In the genomic region with DNA sequence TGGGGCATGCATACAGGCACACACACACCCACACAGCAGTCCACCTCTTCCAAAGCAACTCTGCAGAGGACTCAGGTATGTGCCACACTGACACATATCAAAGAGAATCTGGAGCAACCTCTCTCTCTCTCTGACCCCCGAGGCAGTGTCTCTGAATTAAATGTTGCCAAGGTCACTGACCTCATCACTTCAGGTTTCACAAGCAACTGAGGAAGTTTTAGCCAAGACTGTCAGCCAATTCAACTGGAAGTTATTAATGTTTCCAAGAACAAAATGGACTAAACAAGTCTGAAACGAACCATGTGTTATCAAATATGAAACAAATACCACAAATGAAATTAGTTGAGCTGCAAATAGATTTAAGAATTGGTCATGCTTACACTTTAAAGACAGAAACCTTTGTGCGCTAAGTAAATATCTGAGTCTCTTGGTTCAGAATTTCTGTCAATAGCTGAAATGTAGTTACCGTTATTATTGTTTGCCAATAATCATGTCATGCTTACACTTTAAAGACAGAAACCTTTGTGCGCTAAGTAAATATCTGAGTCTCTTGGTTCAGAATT, we compare ENCODE assay signal across 1 cellular context.
TF ChIP-seq lines count a peak whose summit lies in the region.

No MANE protein-coding gene starts in this region.

TF ChIP-seq in HepG2, 621 proteins besides CTCF, POLR2A, EP300 and RAD21 (continued from another document and continues in another):
- TF ChIP-seq, protein P1, sequence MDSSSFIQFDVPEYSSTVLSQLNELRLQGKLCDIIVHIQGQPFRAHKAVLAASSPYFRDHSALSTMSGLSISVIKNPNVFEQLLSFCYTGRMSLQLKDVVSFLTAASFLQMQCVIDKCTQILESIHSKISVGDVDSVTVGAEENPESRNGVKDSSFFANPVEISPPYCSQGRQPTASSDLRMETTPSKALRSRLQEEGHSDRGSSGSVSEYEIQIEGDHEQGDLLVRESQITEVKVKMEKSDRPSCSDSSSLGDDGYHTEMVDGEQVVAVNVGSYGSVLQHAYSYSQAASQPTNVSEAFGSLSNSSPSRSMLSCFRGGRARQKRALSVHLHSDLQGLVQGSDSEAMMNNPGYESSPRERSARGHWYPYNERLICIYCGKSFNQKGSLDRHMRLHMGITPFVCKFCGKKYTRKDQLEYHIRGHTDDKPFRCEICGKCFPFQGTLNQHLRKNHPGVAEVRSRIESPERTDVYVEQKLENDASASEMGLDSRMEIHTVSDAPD (CRISPR knock-in tag; IDR thresholded peaks at IDR 0.05) = 0 out of 2 replicates have a peak, but pooled peaks have one; percentile 1
- TF ChIP-seq, protein P2, sequence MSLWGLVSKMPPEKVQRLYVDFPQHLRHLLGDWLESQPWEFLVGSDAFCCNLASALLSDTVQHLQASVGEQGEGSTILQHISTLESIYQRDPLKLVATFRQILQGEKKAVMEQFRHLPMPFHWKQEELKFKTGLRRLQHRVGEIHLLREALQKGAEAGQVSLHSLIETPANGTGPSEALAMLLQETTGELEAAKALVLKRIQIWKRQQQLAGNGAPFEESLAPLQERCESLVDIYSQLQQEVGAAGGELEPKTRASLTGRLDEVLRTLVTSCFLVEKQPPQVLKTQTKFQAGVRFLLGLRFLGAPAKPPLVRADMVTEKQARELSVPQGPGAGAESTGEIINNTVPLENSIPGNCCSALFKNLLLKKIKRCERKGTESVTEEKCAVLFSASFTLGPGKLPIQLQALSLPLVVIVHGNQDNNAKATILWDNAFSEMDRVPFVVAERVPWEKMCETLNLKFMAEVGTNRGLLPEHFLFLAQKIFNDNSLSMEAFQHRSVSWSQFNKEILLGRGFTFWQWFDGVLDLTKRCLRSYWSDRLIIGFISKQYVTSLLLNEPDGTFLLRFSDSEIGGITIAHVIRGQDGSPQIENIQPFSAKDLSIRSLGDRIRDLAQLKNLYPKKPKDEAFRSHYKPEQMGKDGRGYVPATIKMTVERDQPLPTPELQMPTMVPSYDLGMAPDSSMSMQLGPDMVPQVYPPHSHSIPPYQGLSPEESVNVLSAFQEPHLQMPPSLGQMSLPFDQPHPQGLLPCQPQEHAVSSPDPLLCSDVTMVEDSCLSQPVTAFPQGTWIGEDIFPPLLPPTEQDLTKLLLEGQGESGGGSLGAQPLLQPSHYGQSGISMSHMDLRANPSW (CRISPR knock-in tag; IDR thresholded peaks at IDR 0.05; ENCODE audit: borderline replicate concordance) = no peak
- TF ChIP-seq ZKSCAN5 (CRISPR knock-in tag; IDR thresholded peaks at IDR 0.05) (no peak), ZMAT3 (CRISPR knock-in tag; conservative IDR thresholded peaks at IDR 0.05) (no peak), NFKB2 (CRISPR knock-in tag; IDR thresholded peaks at IDR 0.05; ENCODE audit: borderline replicate concordance) (no peak), ZNF841 (CRISPR knock-in tag; IDR thresholded peaks at IDR 0.05; ENCODE audit: borderline replicate concordance) (no peak), ZNF713 (CRISPR knock-in tag; IDR thresholded peaks at IDR 0.05) (no peak), ZFAT (CRISPR knock-in tag; conservative IDR thresholded peaks at IDR 0.05) (no peak), RNF2 (conservative IDR thresholded peaks at IDR 0.05; ENCODE audit: low read depth) (no peak), TAF15 (IDR thresholded peaks at IDR 0.05; ENCODE audit: low read depth, low read length, poor library complexity, severe bottlenecking) (no peak), RORA (CRISPR knock-in tag; IDR thresholded peaks at IDR 0.05) (no peak), ATF7 (IDR thresholded peaks at IDR 0.05) (no peak; the same call in 1 of the 2 replicates), ATF7 (CRISPR knock-in tag; IDR thresholded peaks at IDR 0.05) (no peak), LCORL (IDR thresholded peaks at IDR 0.05) (no peak), LCORL (CRISPR knock-in tag; IDR thresholded peaks at IDR 0.05) (no peak), ZNF652 (CRISPR knock-in tag; IDR thresholded peaks at IDR 0.05; ENCODE audit: borderline replicate concordance, low read depth) (no peak), GATAD1 (CRISPR knock-in tag; IDR thresholded peaks at IDR 0.05) (0 out of 2 replicates have a peak, but pooled peaks have one; percentile 23), ZNF891 (CRISPR knock-in tag; IDR thresholded peaks at IDR 0.05) (no peak), KDM5A (IDR thresholded peaks at IDR 0.05; ENCODE audit: borderline replicate concordance, low read length) (no peak), ZNF326 (CRISPR knock-in tag; IDR thresholded peaks at IDR 0.05; ENCODE audit: borderline replicate concordance) (no peak), REL (CRISPR knock-in tag; conservative IDR thresholded peaks at IDR 0.05) (no peak), HOXD1 (CRISPR knock-in tag; IDR thresholded peaks at IDR 0.05) (no peak), ELF1 (CRISPR knock-in tag; IDR thresholded peaks at IDR 0.05) (no peak), ZNF775 (CRISPR knock-in tag; IDR thresholded peaks at IDR 0.05; ENCODE audit: borderline replicate concordance) (no peak), ZNF10 (CRISPR knock-in tag; IDR thresholded peaks at IDR 0.05; ENCODE audit: borderline replicate concordance, low read depth) (no peak), ZSCAN31 (CRISPR knock-in tag; IDR thresholded peaks at IDR 0.05; ENCODE audit: low read depth) (no peak), MXD4 (CRISPR knock-in tag; IDR thresholded peaks at IDR 0.05) (peak; percentile 38; the same call in 1 of the 2 replicates), NONO (IDR thresholded peaks at IDR 0.05) (no peak), NONO (CRISPR knock-in tag; conservative IDR thresholded peaks at IDR 0.05) (no peak), GTF2F1 (IDR thresholded peaks at IDR 0.05; ENCODE audit: low read length) (no peak), RFX1 (IDR thresholded peaks at IDR 0.05) (no peak), ZMYM4 (CRISPR knock-in tag; IDR thresholded peaks at IDR 0.05) (peak; percentile 30; the same call in 1 of the 2 replicates), MED13 (CRISPR knock-in tag; IDR thresholded peaks at IDR 0.05) (no peak), SKI (IDR thresholded peaks at IDR 0.05; ENCODE audit: partially characterized antibody) (no peak)
- TF ChIP-seq, protein P3, sequence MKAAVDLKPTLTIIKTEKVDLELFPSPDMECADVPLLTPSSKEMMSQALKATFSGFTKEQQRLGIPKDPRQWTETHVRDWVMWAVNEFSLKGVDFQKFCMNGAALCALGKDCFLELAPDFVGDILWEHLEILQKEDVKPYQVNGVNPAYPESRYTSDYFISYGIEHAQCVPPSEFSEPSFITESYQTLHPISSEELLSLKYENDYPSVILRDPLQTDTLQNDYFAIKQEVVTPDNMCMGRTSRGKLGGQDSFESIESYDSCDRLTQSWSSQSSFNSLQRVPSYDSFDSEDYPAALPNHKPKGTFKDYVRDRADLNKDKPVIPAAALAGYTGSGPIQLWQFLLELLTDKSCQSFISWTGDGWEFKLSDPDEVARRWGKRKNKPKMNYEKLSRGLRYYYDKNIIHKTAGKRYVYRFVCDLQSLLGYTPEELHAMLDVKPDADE (CRISPR knock-in tag; IDR thresholded peaks at IDR 0.05) = no peak
- TF ChIP-seq, protein P4, sequence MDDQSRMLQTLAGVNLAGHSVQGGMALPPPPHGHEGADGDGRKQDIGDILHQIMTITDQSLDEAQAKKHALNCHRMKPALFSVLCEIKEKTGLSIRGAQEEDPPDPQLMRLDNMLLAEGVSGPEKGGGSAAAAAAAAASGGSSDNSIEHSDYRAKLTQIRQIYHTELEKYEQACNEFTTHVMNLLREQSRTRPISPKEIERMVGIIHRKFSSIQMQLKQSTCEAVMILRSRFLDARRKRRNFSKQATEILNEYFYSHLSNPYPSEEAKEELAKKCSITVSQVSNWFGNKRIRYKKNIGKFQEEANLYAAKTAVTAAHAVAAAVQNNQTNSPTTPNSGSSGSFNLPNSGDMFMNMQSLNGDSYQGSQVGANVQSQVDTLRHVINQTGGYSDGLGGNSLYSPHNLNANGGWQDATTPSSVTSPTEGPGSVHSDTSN (CRISPR knock-in tag; IDR thresholded peaks at IDR 0.05; ENCODE audit: borderline replicate concordance) = no peak
- TF ChIP-seq, protein P5, sequence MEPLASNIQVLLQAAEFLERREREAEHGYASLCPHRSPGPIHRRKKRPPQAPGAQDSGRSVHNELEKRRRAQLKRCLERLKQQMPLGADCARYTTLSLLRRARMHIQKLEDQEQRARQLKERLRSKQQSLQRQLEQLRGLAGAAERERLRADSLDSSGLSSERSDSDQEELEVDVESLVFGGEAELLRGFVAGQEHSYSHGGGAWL (CRISPR knock-in tag; IDR thresholded peaks at IDR 0.05) = no peak
- TF ChIP-seq, protein P6, sequence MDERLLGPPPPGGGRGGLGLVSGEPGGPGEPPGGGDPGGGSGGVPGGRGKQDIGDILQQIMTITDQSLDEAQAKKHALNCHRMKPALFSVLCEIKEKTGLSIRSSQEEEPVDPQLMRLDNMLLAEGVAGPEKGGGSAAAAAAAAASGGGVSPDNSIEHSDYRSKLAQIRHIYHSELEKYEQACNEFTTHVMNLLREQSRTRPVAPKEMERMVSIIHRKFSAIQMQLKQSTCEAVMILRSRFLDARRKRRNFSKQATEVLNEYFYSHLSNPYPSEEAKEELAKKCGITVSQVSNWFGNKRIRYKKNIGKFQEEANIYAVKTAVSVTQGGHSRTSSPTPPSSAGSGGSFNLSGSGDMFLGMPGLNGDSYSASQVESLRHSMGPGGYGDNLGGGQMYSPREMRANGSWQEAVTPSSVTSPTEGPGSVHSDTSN (CRISPR knock-in tag; IDR thresholded peaks at IDR 0.05) = no peak
- TF ChIP-seq, protein P7, sequence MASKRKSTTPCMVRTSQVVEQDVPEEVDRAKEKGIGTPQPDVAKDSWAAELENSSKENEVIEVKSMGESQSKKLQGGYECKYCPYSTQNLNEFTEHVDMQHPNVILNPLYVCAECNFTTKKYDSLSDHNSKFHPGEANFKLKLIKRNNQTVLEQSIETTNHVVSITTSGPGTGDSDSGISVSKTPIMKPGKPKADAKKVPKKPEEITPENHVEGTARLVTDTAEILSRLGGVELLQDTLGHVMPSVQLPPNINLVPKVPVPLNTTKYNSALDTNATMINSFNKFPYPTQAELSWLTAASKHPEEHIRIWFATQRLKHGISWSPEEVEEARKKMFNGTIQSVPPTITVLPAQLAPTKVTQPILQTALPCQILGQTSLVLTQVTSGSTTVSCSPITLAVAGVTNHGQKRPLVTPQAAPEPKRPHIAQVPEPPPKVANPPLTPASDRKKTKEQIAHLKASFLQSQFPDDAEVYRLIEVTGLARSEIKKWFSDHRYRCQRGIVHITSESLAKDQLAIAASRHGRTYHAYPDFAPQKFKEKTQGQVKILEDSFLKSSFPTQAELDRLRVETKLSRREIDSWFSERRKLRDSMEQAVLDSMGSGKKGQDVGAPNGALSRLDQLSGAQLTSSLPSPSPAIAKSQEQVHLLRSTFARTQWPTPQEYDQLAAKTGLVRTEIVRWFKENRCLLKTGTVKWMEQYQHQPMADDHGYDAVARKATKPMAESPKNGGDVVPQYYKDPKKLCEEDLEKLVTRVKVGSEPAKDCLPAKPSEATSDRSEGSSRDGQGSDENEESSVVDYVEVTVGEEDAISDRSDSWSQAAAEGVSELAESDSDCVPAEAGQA (IDR thresholded peaks at IDR 0.05; ENCODE audit: low read depth) = no peak
- TF ChIP-seq, protein P7 (CRISPR knock-in tag; IDR thresholded peaks at IDR 0.05; ENCODE audit: borderline replicate concordance) = no peak
- TF ChIP-seq, protein P8, sequence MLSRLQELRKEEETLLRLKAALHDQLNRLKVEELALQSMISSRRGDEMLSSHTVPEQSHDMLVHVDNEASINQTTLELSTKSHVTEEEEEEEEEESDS (CRISPR knock-in tag; IDR thresholded peaks at IDR 0.05; ENCODE audit: borderline replicate concordance) = no peak
- TF ChIP-seq, protein P9, sequence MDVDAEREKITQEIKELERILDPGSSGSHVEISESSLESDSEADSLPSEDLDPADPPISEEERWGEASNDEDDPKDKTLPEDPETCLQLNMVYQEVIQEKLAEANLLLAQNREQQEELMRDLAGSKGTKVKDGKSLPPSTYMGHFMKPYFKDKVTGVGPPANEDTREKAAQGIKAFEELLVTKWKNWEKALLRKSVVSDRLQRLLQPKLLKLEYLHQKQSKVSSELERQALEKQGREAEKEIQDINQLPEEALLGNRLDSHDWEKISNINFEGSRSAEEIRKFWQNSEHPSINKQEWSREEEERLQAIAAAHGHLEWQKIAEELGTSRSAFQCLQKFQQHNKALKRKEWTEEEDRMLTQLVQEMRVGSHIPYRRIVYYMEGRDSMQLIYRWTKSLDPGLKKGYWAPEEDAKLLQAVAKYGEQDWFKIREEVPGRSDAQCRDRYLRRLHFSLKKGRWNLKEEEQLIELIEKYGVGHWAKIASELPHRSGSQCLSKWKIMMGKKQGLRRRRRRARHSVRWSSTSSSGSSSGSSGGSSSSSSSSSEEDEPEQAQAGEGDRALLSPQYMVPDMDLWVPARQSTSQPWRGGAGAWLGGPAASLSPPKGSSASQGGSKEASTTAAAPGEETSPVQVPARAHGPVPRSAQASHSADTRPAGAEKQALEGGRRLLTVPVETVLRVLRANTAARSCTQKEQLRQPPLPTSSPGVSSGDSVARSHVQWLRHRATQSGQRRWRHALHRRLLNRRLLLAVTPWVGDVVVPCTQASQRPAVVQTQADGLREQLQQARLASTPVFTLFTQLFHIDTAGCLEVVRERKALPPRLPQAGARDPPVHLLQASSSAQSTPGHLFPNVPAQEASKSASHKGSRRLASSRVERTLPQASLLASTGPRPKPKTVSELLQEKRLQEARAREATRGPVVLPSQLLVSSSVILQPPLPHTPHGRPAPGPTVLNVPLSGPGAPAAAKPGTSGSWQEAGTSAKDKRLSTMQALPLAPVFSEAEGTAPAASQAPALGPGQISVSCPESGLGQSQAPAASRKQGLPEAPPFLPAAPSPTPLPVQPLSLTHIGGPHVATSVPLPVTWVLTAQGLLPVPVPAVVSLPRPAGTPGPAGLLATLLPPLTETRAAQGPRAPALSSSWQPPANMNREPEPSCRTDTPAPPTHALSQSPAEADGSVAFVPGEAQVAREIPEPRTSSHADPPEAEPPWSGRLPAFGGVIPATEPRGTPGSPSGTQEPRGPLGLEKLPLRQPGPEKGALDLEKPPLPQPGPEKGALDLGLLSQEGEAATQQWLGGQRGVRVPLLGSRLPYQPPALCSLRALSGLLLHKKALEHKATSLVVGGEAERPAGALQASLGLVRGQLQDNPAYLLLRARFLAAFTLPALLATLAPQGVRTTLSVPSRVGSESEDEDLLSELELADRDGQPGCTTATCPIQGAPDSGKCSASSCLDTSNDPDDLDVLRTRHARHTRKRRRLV (CRISPR knock-in tag; IDR thresholded peaks at IDR 0.05) = no peak
